ENCODE assay signal across 1 cellular context in the genomic region with DNA sequence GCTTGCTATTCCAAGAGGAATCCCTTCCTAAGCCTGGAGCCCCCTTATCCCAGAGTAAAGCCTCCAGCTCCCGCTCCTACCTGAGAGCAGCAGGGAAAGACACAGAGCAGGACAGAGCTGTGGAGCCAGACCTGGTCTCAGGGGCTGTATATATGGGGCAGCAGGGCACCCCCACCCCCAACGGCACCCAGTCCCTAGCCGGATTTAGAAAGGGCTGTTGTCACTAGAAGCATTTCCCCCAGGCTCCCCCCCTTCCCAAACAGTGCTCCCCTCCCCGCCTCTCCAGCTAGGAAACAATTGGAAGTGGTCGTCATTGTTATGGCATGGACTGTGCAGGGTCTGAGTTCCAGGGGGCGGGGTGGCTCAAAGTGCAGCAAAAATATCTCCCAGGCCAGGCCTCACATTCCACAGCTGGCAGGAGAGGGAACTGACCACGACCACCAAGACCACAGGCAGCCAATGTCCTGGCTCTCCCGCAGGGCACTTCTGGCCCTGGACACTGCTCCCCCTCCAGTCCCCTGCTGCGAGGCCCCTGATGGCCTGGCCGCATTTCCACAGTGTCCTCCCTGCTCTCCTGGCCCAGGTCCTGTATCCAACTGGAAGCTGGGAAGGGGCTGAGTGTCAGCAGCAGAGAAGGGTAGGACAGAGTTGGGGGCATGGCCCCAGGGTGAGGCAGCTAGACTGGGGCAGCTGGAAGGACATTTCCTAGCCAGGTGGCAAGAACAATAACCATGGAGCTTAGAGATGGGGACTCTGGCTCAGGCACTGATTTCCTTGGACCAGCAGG.
TF ChIP-seq lines count a peak whose summit lies in the region.

Gene MYH7 (minus strand): TSS at position 121 of the 787 bp plus-strand sequence. CDS start 1,928 bp downstream, outside the sequence.

TF ChIP-seq in HepG2, 621 proteins besides CTCF, POLR2A, EP300 and RAD21 (continued from another document and continues in another):
- TF ChIP-seq ZNF280D (CRISPR knock-in tag; IDR thresholded peaks at IDR 0.05), result no peak
- TF ChIP-seq ZNF75D (CRISPR knock-in tag; IDR thresholded peaks at IDR 0.05; ENCODE audit: borderline replicate concordance), result no peak
- TF ChIP-seq, protein P1, sequence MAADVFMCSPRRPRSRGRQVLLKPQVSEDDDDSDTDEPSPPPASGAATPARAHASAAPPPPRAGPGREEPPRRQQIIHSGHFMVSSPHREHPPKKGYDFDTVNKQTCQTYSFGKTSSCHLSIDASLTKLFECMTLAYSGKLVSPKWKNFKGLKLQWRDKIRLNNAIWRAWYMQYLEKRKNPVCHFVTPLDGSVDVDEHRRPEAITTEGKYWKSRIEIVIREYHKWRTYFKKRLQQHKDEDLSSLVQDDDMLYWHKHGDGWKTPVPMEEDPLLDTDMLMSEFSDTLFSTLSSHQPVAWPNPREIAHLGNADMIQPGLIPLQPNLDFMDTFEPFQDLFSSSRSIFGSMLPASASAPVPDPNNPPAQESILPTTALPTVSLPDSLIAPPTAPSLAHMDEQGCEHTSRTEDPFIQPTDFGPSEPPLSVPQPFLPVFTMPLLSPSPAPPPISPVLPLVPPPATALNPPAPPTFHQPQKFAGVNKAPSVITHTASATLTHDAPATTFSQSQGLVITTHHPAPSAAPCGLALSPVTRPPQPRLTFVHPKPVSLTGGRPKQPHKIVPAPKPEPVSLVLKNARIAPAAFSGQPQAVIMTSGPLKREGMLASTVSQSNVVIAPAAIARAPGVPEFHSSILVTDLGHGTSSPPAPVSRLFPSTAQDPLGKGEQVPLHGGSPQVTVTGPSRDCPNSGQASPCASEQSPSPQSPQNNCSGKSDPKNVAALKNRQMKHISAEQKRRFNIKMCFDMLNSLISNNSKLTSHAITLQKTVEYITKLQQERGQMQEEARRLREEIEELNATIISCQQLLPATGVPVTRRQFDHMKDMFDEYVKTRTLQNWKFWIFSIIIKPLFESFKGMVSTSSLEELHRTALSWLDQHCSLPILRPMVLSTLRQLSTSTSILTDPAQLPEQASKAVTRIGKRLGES (CRISPR knock-in tag; IDR thresholded peaks at IDR 0.05; ENCODE audit: borderline replicate concordance), result no peak
- TF ChIP-seq SRY (CRISPR knock-in tag; IDR thresholded peaks at IDR 0.05), result no peak
- peak; percentile 36; the same call in 1 of the 2 replicates for TF ChIP-seq ZNF33B (CRISPR knock-in tag; IDR thresholded peaks at IDR 0.05)
- no peak for TF ChIP-seq ZBTB4 (CRISPR knock-in tag; IDR thresholded peaks at IDR 0.05; ENCODE audit: borderline replicate concordance)
- TF ChIP-seq ZSCAN9 (CRISPR knock-in tag; IDR thresholded peaks at IDR 0.05; ENCODE audit: borderline replicate concordance), result no peak
- peak; percentile 23; the same call in 1 of the 2 replicates for TF ChIP-seq TAF1 (CRISPR knock-in tag; IDR thresholded peaks at IDR 0.05)
- TF ChIP-seq ZNF317 (CRISPR knock-in tag; IDR thresholded peaks at IDR 0.05), result no peak
- no peak for TF ChIP-seq DMAP1 (CRISPR knock-in tag; IDR thresholded peaks at IDR 0.05)
- no peak for TF ChIP-seq NR2F2 (IDR thresholded peaks at IDR 0.05; ENCODE audit: borderline replicate concordance, low read depth)
- no peak for TF ChIP-seq ZNF713 (CRISPR knock-in tag; IDR thresholded peaks at IDR 0.05)
- TF ChIP-seq SRF (IDR thresholded peaks at IDR 0.05; ENCODE audit: low read depth, low read length), result no peak
- no peak for TF ChIP-seq ZNF674 (CRISPR knock-in tag; IDR thresholded peaks at IDR 0.05; ENCODE audit: low read depth)
- TF ChIP-seq LRRFIP1 (CRISPR knock-in tag; conservative IDR thresholded peaks at IDR 0.05), result no peak; the same call in 1 of the 2 replicates
- TF ChIP-seq, protein P2, sequence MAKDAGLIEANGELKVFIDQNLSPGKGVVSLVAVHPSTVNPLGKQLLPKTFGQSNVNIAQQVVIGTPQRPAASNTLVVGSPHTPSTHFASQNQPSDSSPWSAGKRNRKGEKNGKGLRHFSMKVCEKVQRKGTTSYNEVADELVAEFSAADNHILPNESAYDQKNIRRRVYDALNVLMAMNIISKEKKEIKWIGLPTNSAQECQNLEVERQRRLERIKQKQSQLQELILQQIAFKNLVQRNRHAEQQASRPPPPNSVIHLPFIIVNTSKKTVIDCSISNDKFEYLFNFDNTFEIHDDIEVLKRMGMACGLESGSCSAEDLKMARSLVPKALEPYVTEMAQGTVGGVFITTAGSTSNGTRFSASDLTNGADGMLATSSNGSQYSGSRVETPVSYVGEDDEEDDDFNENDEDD (CRISPR knock-in tag; IDR thresholded peaks at IDR 0.05; ENCODE audit: borderline replicate concordance), result no peak
- TF ChIP-seq PAWR (CRISPR knock-in tag; IDR thresholded peaks at IDR 0.05; ENCODE audit: borderline replicate concordance), result no peak
- TF ChIP-seq, protein P3, sequence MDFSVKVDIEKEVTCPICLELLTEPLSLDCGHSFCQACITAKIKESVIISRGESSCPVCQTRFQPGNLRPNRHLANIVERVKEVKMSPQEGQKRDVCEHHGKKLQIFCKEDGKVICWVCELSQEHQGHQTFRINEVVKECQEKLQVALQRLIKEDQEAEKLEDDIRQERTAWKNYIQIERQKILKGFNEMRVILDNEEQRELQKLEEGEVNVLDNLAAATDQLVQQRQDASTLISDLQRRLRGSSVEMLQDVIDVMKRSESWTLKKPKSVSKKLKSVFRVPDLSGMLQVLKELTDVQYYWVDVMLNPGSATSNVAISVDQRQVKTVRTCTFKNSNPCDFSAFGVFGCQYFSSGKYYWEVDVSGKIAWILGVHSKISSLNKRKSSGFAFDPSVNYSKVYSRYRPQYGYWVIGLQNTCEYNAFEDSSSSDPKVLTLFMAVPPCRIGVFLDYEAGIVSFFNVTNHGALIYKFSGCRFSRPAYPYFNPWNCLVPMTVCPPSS (IDR thresholded peaks at IDR 0.05), result no peak
- TF ChIP-seq POLR2AphosphoS2 (IDR thresholded peaks at IDR 0.05; ENCODE audit: low read depth, low read length), result no peak
- TF ChIP-seq, protein P4, sequence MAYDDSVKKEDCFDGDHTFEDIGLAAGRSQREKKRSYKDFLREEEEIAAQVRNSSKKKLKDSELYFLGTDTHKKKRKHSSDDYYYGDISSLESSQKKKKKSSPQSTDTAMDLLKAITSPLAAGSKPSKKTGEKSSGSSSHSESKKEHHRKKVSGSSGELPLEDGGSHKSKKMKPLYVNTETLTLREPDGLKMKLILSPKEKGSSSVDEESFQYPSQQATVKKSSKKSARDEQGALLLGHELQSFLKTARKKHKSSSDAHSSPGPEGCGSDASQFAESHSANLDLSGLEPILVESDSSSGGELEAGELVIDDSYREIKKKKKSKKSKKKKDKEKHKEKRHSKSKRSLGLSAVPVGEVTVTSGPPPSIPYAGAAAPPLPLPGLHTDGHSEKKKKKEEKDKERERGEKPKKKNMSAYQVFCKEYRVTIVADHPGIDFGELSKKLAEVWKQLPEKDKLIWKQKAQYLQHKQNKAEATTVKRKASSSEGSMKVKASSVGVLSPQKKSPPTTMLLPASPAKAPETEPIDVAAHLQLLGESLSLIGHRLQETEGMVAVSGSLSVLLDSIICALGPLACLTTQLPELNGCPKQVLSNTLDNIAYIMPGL (CRISPR knock-in tag; IDR thresholded peaks at IDR 0.05; ENCODE audit: borderline replicate concordance in 1 of 2, low read depth in 1 of 2), result no peak
- no peak for TF ChIP-seq NFE2L1 (CRISPR knock-in tag; IDR thresholded peaks at IDR 0.05; ENCODE audit: borderline replicate concordance)
- TF ChIP-seq, protein P5, sequence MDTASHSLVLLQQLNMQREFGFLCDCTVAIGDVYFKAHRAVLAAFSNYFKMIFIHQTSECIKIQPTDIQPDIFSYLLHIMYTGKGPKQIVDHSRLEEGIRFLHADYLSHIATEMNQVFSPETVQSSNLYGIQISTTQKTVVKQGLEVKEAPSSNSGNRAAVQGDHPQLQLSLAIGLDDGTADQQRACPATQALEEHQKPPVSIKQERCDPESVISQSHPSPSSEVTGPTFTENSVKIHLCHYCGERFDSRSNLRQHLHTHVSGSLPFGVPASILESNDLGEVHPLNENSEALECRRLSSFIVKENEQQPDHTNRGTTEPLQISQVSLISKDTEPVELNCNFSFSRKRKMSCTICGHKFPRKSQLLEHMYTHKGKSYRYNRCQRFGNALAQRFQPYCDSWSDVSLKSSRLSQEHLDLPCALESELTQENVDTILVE (CRISPR knock-in tag; IDR thresholded peaks at IDR 0.05), result no peak
- no peak for TF ChIP-seq POLR2G (IDR thresholded peaks at IDR 0.05; ENCODE audit: low read depth, low read length)
- no peak for TF ChIP-seq HDAC1 (CRISPR knock-in tag; IDR thresholded peaks at IDR 0.05)
- peak; percentile 69; the same call in 1 of the 2 replicates for TF ChIP-seq PHF21A (CRISPR knock-in tag; IDR thresholded peaks at IDR 0.05)
- TF ChIP-seq RXRB (CRISPR knock-in tag; IDR thresholded peaks at IDR 0.05; ENCODE audit: borderline replicate concordance), result no peak
- TF ChIP-seq, protein P6, sequence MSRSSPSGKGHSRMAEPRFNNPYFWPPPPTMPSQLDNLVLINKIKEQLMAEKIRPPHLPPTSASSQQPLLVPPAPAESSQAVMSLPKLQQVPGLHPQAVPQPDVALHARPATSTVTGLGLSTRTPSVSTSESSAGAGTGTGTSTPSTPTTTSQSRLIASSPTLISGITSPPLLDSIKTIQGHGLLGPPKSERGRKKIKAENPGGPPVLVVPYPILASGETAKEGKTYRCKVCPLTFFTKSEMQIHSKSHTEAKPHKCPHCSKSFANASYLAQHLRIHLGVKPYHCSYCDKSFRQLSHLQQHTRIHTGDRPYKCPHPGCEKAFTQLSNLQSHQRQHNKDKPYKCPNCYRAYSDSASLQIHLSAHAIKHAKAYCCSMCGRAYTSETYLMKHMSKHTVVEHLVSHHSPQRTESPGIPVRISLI (CRISPR knock-in tag; IDR thresholded peaks at IDR 0.05; ENCODE audit: borderline replicate concordance), result no peak
- TF ChIP-seq ZNF605 (CRISPR knock-in tag; IDR thresholded peaks at IDR 0.05), result peak; percentile 85
- no peak for TF ChIP-seq ZBTB37 (CRISPR knock-in tag; IDR thresholded peaks at IDR 0.05)
- no peak for TF ChIP-seq ZNF329 (CRISPR knock-in tag; IDR thresholded peaks at IDR 0.05; ENCODE audit: low read depth)
- TF ChIP-seq ZMYM3 (CRISPR knock-in tag; IDR thresholded peaks at IDR 0.05), result peak; percentile 73; the same call in 1 of the 2 replicates
- TF ChIP-seq CHD2 (IDR thresholded peaks at IDR 0.05; ENCODE audit: low read depth, low read length), result no peak
